Comparison of ENCODE assay signal across 1 cellular context in genomic region chr7:38748056-38748610, GRCh38.
TF ChIP-seq lines count a peak whose summit lies in the region.

No MANE protein-coding gene starts in this region.

TF ChIP-seq in SK-N-SH treated with all-trans-retinoic acid at 6 μM for 48 hours, 23 proteins besides CTCF, POLR2A, EP300 and RAD21 (continued from another document):
- TF ChIP-seq PPARA (CRISPR knock-in tag; IDR thresholded peaks at IDR 0.05; ENCODE audit: borderline replicate concordance) = no peak
